In genomic region chr15:37058316-37058985, GRCh38 we compare ENCODE assay signal across 1 cellular context.
TF ChIP-seq lines count a peak whose summit lies in the region.

No MANE protein-coding gene starts in this region.

TF ChIP-seq in A549, 52 proteins besides CTCF, POLR2A, EP300 and RAD21 (continued from another document):
- TF ChIP-seq E2F6 (IDR thresholded peaks at IDR 0.05; ENCODE audit: borderline replicate concordance, low read depth), result no peak
